28 cellular contexts compared by ENCODE assay signal in the genomic region with DNA sequence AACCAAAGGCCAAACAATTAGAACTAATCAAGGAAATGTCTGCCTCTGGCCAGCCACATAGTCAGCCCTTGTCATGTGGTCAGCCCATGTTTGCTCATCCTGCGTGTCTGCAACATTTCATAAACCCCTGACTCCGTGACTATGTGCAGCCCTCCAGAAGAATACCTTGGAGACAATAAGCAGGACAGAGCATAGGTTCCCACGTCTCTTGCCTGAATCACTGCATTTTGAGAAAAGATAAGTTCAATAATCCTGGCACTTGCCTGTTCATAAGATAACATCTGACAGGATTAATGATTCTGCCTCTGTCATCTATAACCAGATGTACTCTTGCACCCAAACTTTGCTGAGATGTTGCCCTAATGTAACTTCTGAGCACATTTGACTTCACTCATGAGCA.
"Had no signal": no experiment of that assay in that cellular context is flagged by ENCODE, and none has a peak within 500 bp of the region (broad histone marks: within the 10 kb centered on the region; RNA-seq: fewer than 3 reads in every experiment).

No MANE protein-coding gene starts in this region.

- H3K9me3 ChIP-seq: esophagus squamous epithelium, gastrocnemius medialis, mucosa of descending colon, spleen, testis, tibial artery, upper lobe of left lung had no signal

- H3K4me1 Mint-ChIP-seq: naive B cell; stimulated activated memory B cell treated with anti-CD40 and anti-IgM and Interleukin-4, amounts not matched to agents 10 μg/mL and 1 μg/mL and 100 μg/mL, for 72 hours had no signal

- H3K9ac ChIP-seq: parathyroid adenoma had no signal

- H3K27ac ChIP-seq: esophagus squamous epithelium, gastrocnemius medialis, parathyroid adenoma, spleen, testis, tibial artery, upper lobe of left lung had no signal

- H3K4me3 Mint-ChIP-seq: effector memory CD8-positive, alpha-beta T cell; mesothelial cell of epicardium; naive B cell; natural killer cell treated with Interleukin-12 subunit alpha and Interleukin-12 subunit beta and Interleukin-15 and Interleukin-18, amount 100 ng/mL, for 72 hours; neural crest cell; stimulated activated memory B cell treated with anti-CD40 and anti-IgM and Interleukin-4, amounts not matched to agents 10 μg/mL and 1 μg/mL and 100 μg/mL, for 72 hours had no signal

- H3K36me3 Mint-ChIP-seq: mesothelial cell of epicardium; naive B cell; natural killer cell treated with Interleukin-12 subunit alpha and Interleukin-12 subunit beta and Interleukin-15 and Interleukin-18, amount 100 ng/mL, for 72 hours; stimulated activated memory B cell treated with anti-CD40 and anti-IgM and Interleukin-4, amounts not matched to agents 10 μg/mL and 1 μg/mL and 100 μg/mL, for 72 hours had no signal

- H3K27me3 ChIP-seq: esophagus squamous epithelium, gastrocnemius medialis, spleen, testis, tibial artery, upper lobe of left lung had no signal

- DNase-seq: cortex of kidney; effector memory CD8-positive, alpha-beta T cell; erythroblast; esophagus squamous epithelium; gastrocnemius medialis; head of caudate nucleus; mesenchymal stem cell; mucosa of descending colon; naive B cell; spleen; stimulated activated CD4-positive, alpha-beta T cell treated with anti-CD3 and anti-CD28 coated beads, Interleukin-4, amount 100 ng/mL, for 4 hours; stimulated activated naive CD8-positive, alpha-beta T cell treated with anti-CD3 and anti-CD28 coated beads, Interleukin-15, Interleukin-2, amounts not matched to agents 100 U/mL and 50 U/mL, for 24 hours; substantia nigra; testis; tibial artery; upper lobe of left lung had no signal

- ATAC-seq: effector memory CD8-positive, alpha-beta T cell; gastrocnemius medialis; left lobe of liver; mucosa of descending colon; natural killer cell treated with Interleukin-12 subunit alpha and Interleukin-12 subunit beta and Interleukin-15 and Interleukin-18, amount 100 ng/mL, for 72 hours; sciatic nerve; stimulated activated memory B cell treated with anti-CD40 and anti-IgM and Interleukin-4, amounts not matched to agents 10 μg/mL and 1 μg/mL and 100 μg/mL, for 72 hours; stimulated activated naive CD8-positive, alpha-beta T cell treated with anti-CD3 and anti-CD28 coated beads, Interleukin-15, Interleukin-2, amounts not matched to agents 100 U/mL and 50 U/mL, for 24 hours had no signal

- H3K36me3 ChIP-seq: esophagus squamous epithelium, gastrocnemius medialis, spleen, tibial artery, upper lobe of left lung had no signal

- H3K4me3 ChIP-seq: esophagus squamous epithelium, gastrocnemius medialis, lung, mucosa of descending colon, spleen, testis, tibial artery, upper lobe of left lung had no signal

- H3K27ac Mint-ChIP-seq: effector memory CD8-positive, alpha-beta T cell; mesothelial cell of epicardium; naive B cell; natural killer cell treated with Interleukin-12 subunit alpha and Interleukin-12 subunit beta and Interleukin-15 and Interleukin-18, amount 100 ng/mL, for 72 hours; progenitor cell of endocrine pancreas; stimulated activated memory B cell treated with anti-CD40 and anti-IgM and Interleukin-4, amounts not matched to agents 10 μg/mL and 1 μg/mL and 100 μg/mL, for 72 hours had no signal

- FAIRE-seq: endometrium, keratinocyte, urothelium cell line had no signal

- H3K9me3 Mint-ChIP-seq: effector memory CD8-positive, alpha-beta T cell; naive B cell; natural killer cell treated with Interleukin-12 subunit alpha and Interleukin-12 subunit beta and Interleukin-15 and Interleukin-18, amount 100 ng/mL, for 72 hours; stimulated activated memory B cell treated with anti-CD40 and anti-IgM and Interleukin-4, amounts not matched to agents 10 μg/mL and 1 μg/mL and 100 μg/mL, for 72 hours had no signal

- H3K4me1 ChIP-seq: esophagus squamous epithelium, gastrocnemius medialis, parathyroid adenoma, spleen, testis, tibial artery, upper lobe of left lung had no signal

- H2AFZ ChIP-seq: parathyroid adenoma had no signal

- H3K27me3 Mint-ChIP-seq: progenitor cell of endocrine pancreas; stimulated activated memory B cell treated with anti-CD40 and anti-IgM and Interleukin-4, amounts not matched to agents 10 μg/mL and 1 μg/mL and 100 μg/mL, for 72 hours had no signal

- H3K79me2 ChIP-seq: parathyroid adenoma had no signal
